ENCODE assay signal across 28 cellular contexts in genomic region chr7:40784176-40784575, GRCh38.
"Had no signal": no experiment of that assay in that cellular context is flagged by ENCODE, and none has a peak within 500 bp of the region (broad histone marks: within the 10 kb centered on the region; RNA-seq: fewer than 3 reads in every experiment).

No MANE protein-coding gene starts in this region.

- H3K27ac ChIP-seq: adrenal gland, body of pancreas, coronary artery, dorsolateral prefrontal cortex, WERI-Rb-1 had no signal

- H3K9me3 ChIP-seq: adrenal gland, body of pancreas had no signal

- H3K4me3 ChIP-seq: adrenal gland, body of pancreas, coronary artery, dorsolateral prefrontal cortex had no signal

- H3K27me3 ChIP-seq: adrenal gland, body of pancreas had no signal

- ATAC-seq: activated CD4-positive, CD25-positive, alpha-beta regulatory T cell treated with anti-CD3 and anti-CD28 coated beads, Interleukin-2, amount 50 U/mL, for 24 hours; activated CD8-positive, alpha-beta T cell treated with anti-CD3 and anti-CD28 coated beads for 36 hours; activated naive CD8-positive, alpha-beta T cell treated with anti-CD3 and anti-CD28 coated beads, Interleukin-2, amount 50 U/mL, for 24 hours; body of pancreas; esophagus mucosa; T-helper 17 cell had no signal

- H3K36me3 ChIP-seq: adrenal gland, WERI-Rb-1 had no signal

- DNase-seq: activated B cell treated with CpG ODN at 0.5 μM for 24 hours; activated CD4-positive, alpha-beta T cell treated with anti-CD3 and anti-CD28 coated beads for 48 hours; activated CD4-positive, alpha-beta T cell treated with anti-CD3 and anti-CD28 coated beads, Interleukin-2, amount 50 U/mL, for 1 hour; activated CD4-positive, alpha-beta T cell treated with anti-CD3 and anti-CD28 coated beads, Interleukin-2, amount 50 U/mL, for 48 hours; activated CD8-positive, alpha-beta memory T cell treated with anti-CD3 and anti-CD28 coated beads for 24 hours; activated CD8-positive, alpha-beta T cell treated with anti-CD3 and anti-CD28 coated beads for 36 hours; activated effector memory CD4-positive, alpha-beta T cell treated with anti-CD3 and anti-CD28 coated beads, Interleukin-2, amount 50 U/mL, for 16 hours; activated naive CD4-positive, alpha-beta T cell treated with anti-CD3 and anti-CD28 coated beads for 36 hours; activated naive CD8-positive, alpha-beta T cell treated with anti-CD3 and anti-CD28 coated beads for 36 hours; activated naive CD8-positive, alpha-beta T cell treated with anti-CD3 and anti-CD28 coated beads, Interleukin-2, amount 50 U/mL, for 24 hours; activated T-cell treated with anti-CD3 and anti-CD28 coated beads, Interleukin-2, amount 50 U/mL, for 1 hour; activated T-cell treated with anti-CD3 and anti-CD28 coated beads, Interleukin-2, amount 50 U/mL, for 48 hours; adrenal gland; amygdala; aorta; body of pancreas; dorsolateral prefrontal cortex; effector memory CD4-positive, alpha-beta T cell; endodermal cell; foreskin fibroblast; head of caudate nucleus; T-helper 1 cell; T-helper 17 cell; T1000; WERI-Rb-1 had no signal
